Comparison of ENCODE assay signal across 8 cellular contexts in the genomic region with DNA sequence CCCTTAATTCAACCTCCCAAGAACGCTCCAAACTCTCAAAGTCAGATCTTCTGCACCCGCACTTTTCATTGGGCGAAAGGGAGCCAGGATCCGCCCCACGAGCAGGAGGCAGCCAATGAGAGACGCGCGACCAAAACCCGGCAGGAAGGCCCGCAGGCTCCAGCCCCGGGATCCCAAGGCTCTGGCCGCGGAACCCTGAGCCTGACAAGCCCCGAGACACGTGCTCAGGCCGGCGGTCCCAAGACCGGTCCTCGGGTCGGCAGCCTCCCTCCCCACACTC. TPM values are rescaled to one million over a fixed set of nuclear protein-coding genes. Genes with fewer than 3 reads are reported as not detected.
DNase-seq lines count a peak whose midpoint lies in the region; ATAC-seq and TF ChIP-seq lines count a peak whose summit lies in the region.

No MANE protein-coding gene starts in this region.

- intact Hi-C loops in right lobe of liver (cut with DNase I) = no loop called here

- H3K4me3 ChIP-seq in BE2C (ENCODE audit: low read depth, low read length) = peak overlapping the region; percentile 91
- peak overlapping the region; percentile 91 to 98 (median 97) for H3K4me3 ChIP-seq in right lobe of liver

- peaks cover 27% of the 10 kb centered on the region for H3K36me3 ChIP-seq in BE2C
- H3K36me3 ChIP-seq in right lobe of liver = peaks cover 0 to 9% (median 5%) of the 10 kb centered on the region in 4 donors

- peak overlapping the region; percentile 93 to 98 (median 97) for H3K27ac ChIP-seq in right lobe of liver

- H3K9me3 ChIP-seq in BE2C (no peaks in the 10 kb centered on the region), right lobe of liver (no peaks in the 10 kb centered on the region)

- ATAC-seq in HG03439 (IDR thresholded peaks at IDR 0.05; ENCODE audit: unreplicated experiment) (peak; percentile 78), right lobe of liver (peak; percentile 79 to 88 (median 84))

- TF ChIP-seq CTCF in BE2C (IDR thresholded peaks at IDR 0.05; ENCODE audit: low read depth, low read length) = no peak
- no peak for TF ChIP-seq CTCF in right lobe of liver (IDR thresholded peaks at IDR 0.05)

- no peak for TF ChIP-seq POLR2A in right lobe of liver (IDR thresholded peaks at IDR 0.05)

- WGBS in right lobe of liver (ENCODE audit: insufficient coverage, low coverage, low lambda C conversion rate, missing lambda C conversion rate) = 0% methylated on average over 3 of the region's 20 CpGs

- H3K27me3 ChIP-seq in BE2C (no peaks in the 10 kb centered on the region), right lobe of liver (no peaks in the 10 kb centered on the region)

- DNase-seq in BE2C (peak; percentile 91), GM19238 (ENCODE audit: insufficient read length, low spot score) (peak; percentile 88), NCI-H748 (lab: John Stamatoyannopoulos, UW; ENCODE audit: unreplicated experiment) (peak; percentile 81), dermis blood vessel endothelial cell (peak; percentile 93), right lobe of liver (peak; percentile 89 to 93 (median 92))
- peak; percentile 78 to 87 for DNase-seq in activated CD4-positive, alpha-beta T cell treated with anti-CD3 and anti-CD28 coated beads, Interleukin-2, amount 50 U/mL, for 24 hours (ENCODE audit: low read depth in 1 of 2, low spot score in 1 of 2)
- peak; percentile 90 for DNase-seq in stimulated activated CD4-positive, alpha-beta T cell treated with anti-CD3 and anti-CD28 coated beads, Interleukin-4, amount 100 ng/mL, for 24 hours

- peaks cover 5% of the 10 kb centered on the region; the same call in 1 of the 2 replicates for H3K4me1 ChIP-seq in BE2C
- H3K4me1 ChIP-seq in right lobe of liver = peaks cover 0 to 35% (median 8%) of the 10 kb centered on the region in 4 donors

RNA-seq across cellular contexts. Expression of gene DDX54, which starts 0.4 kb away (rescaled TPM):
- 132 TPM for polyA plus RNA-seq in BE2C (2012; ENCODE audit: insufficient read depth, insufficient read length, low read depth)
- total RNA-seq in dermis blood vessel endothelial cell = 44.7 and 49.0 TPM in 2 replicates
- total RNA-seq in right lobe of liver = 10 to 100 TPM; 22.8 to 43.8 (median 31.1) TPM

RNA-seq across cellular contexts. Expression of gene RITA1, which starts 0.7 kb away (rescaled TPM):
- 83.0 TPM for polyA plus RNA-seq in BE2C (2012; ENCODE audit: insufficient read depth, insufficient read length, low read depth)
- total RNA-seq in dermis blood vessel endothelial cell (25.0 and 28.3 TPM in 2 replicates), right lobe of liver (10 to 100 TPM; 11.1 to 33.0 (median 22.3) TPM)

RNA-seq across cellular contexts. Expression of gene CFAP73, which starts 35.3 kb away (rescaled TPM):
- polyA plus RNA-seq in BE2C (2012; ENCODE audit: insufficient read depth, insufficient read length, low read depth) = not detected
- total RNA-seq in dermis blood vessel endothelial cell (not detected in 2 replicates), right lobe of liver (under 1 TPM in 1 of 6 experiments, not detected in 5; 0.15 TPM)

RNA-seq across cellular contexts. Expression of gene TPCN1, which starts 36.4 kb away (rescaled TPM):
- polyA plus RNA-seq in BE2C (2012; ENCODE audit: insufficient read depth, insufficient read length, low read depth) = 24.5 TPM
- 11.2 and 15.1 TPM in 2 replicates for total RNA-seq in dermis blood vessel endothelial cell
- 10 to 100 TPM; 18.0 to 34.6 (median 28.3) TPM for total RNA-seq in right lobe of liver

RNA-seq across cellular contexts. Expression of gene RASAL1, which starts 49.3 kb away (rescaled TPM):
- polyA plus RNA-seq in BE2C (2012; ENCODE audit: insufficient read depth, insufficient read length, low read depth) = not detected
- total RNA-seq in dermis blood vessel endothelial cell (under 0.01 and 0.05 TPM in 2 replicates), right lobe of liver (under 1 TPM in 4 of 6 experiments, not detected in 2; 0.10 to 0.24 (median 0.15) TPM)

Comparison
In these comparisons a context has a peak if more than half of its experiments do, and no peak if none do; other contexts are left out.
1. Peak in every context shown above with its lines: DNase-seq, ATAC-seq, H3K4me3 ChIP-seq and H3K27ac ChIP-seq.